ENCODE assay signal across 28 cellular contexts in the genomic region with DNA sequence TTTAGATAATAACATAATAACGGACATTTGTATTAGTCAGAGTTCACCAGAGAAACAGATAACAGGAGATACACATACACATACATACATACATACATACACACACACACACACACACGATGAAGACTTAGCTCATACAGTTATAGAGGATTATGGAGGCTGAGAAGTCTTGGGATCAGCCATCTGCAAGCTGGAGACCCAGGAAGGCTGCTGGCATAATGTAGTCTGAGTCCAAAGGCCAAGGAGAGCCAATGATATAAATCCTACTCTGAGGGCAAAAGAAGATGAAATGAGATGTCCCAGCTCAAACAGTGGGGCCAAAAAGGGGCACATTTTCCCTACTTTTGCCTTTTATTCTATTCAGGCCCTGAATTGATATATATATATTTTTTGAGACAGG.
"Had no signal": no experiment of that assay in that cellular context is flagged by ENCODE, and none has a peak within 500 bp of the region (broad histone marks: within the 10 kb centered on the region; RNA-seq: fewer than 3 reads in every experiment).

No MANE protein-coding gene starts in this region.

- H3K27ac Mint-ChIP-seq: activated CD4-positive, alpha-beta memory T cell treated with anti-CD3 and anti-CD28 coated beads, Interleukin-2, amount 10 ng/mL, durations not matched to agents 7 days and 5 days; activated CD4-positive, alpha-beta T cell treated with anti-CD3 and anti-CD28 coated beads, Interleukin-2, amount 10 ng/mL, durations not matched to agents 7 days and 5 days; activated naive CD4-positive, alpha-beta T cell treated with anti-CD3 and anti-CD28 coated beads, Interleukin-2, amount 10 ng/mL, durations not matched to agents 7 days and 5 days; activated naive CD4-positive, alpha-beta T cell treated with anti-CD3 and anti-CD28 coated beads, Interleukin-2, amount 50 U/mL, for 72 hours; activated naive CD8-positive, alpha-beta T cell treated with anti-CD3 and anti-CD28 coated beads, Interleukin-2, amount 10 ng/mL, durations not matched to agents 7 days and 5 days; activated T-cell treated with anti-CD3 and anti-CD28 coated beads, Interleukin-2, amount 50 U/mL, for 24 hours; activated T-cell treated with anti-CD3 and anti-CD28 coated beads, Interleukin-2, amount 50 U/mL, for 72 hours; effector memory CD8-positive, alpha-beta T cell; T-helper 17 cell; T-helper 2 cell treated with Interferon-gamma antibody and Interleukin-4, amounts not matched to agents 5 μg/mL and 100 μg/mL, for 36 hours had no signal

- H3K4me3 ChIP-seq: ascending aorta, esophagus muscularis mucosa, gastrocnemius medialis, heart left ventricle had no signal

- H3K4me1 ChIP-seq: ascending aorta, esophagus muscularis mucosa, foreskin keratinocyte, gastrocnemius medialis, heart left ventricle had no signal

- H3K27me3 ChIP-seq: ascending aorta, foreskin keratinocyte, gastrocnemius medialis had no signal

- H3K4me1 Mint-ChIP-seq: activated CD4-positive, alpha-beta memory T cell treated with anti-CD3 and anti-CD28 coated beads, Interleukin-2, amount 10 ng/mL, durations not matched to agents 7 days and 5 days; activated CD4-positive, alpha-beta T cell treated with anti-CD3 and anti-CD28 coated beads, Interleukin-2, amount 10 ng/mL, durations not matched to agents 7 days and 5 days; activated naive CD4-positive, alpha-beta T cell treated with anti-CD3 and anti-CD28 coated beads, Interleukin-2, amount 10 ng/mL, durations not matched to agents 7 days and 5 days; activated naive CD8-positive, alpha-beta T cell treated with anti-CD3 and anti-CD28 coated beads, Interleukin-2, amount 10 ng/mL, durations not matched to agents 7 days and 5 days; T-helper 17 cell had no signal

- H3K9me3 Mint-ChIP-seq: activated CD4-positive, alpha-beta memory T cell treated with anti-CD3 and anti-CD28 coated beads, Interleukin-2, amount 10 ng/mL, durations not matched to agents 7 days and 5 days; activated naive CD4-positive, alpha-beta T cell treated with anti-CD3 and anti-CD28 coated beads, Interleukin-2, amount 10 ng/mL, durations not matched to agents 7 days and 5 days; activated naive CD4-positive, alpha-beta T cell treated with anti-CD3 and anti-CD28 coated beads, Interleukin-2, amount 50 U/mL, for 72 hours; activated naive CD8-positive, alpha-beta T cell treated with anti-CD3 and anti-CD28 coated beads, Interleukin-2, amount 10 ng/mL, durations not matched to agents 7 days and 5 days; activated T-cell treated with anti-CD3 and anti-CD28 coated beads, Interleukin-2, amount 50 U/mL, for 24 hours; activated T-cell treated with anti-CD3 and anti-CD28 coated beads, Interleukin-2, amount 50 U/mL, for 72 hours; effector memory CD8-positive, alpha-beta T cell; T-helper 2 cell treated with Interferon-gamma antibody and Interleukin-4, amounts not matched to agents 5 μg/mL and 100 μg/mL, for 36 hours had no signal

- H3K9me3 ChIP-seq: ascending aorta, esophagus muscularis mucosa, gastrocnemius medialis, heart left ventricle had no signal

- H3K4me3 Mint-ChIP-seq: activated CD4-positive, alpha-beta memory T cell treated with anti-CD3 and anti-CD28 coated beads, Interleukin-2, amount 10 ng/mL, durations not matched to agents 7 days and 5 days; activated CD4-positive, alpha-beta T cell treated with anti-CD3 and anti-CD28 coated beads, Interleukin-2, amount 10 ng/mL, durations not matched to agents 7 days and 5 days; activated naive CD4-positive, alpha-beta T cell treated with anti-CD3 and anti-CD28 coated beads, Interleukin-2, amount 10 ng/mL, durations not matched to agents 7 days and 5 days; activated naive CD8-positive, alpha-beta T cell treated with anti-CD3 and anti-CD28 coated beads, Interleukin-2, amount 10 ng/mL, durations not matched to agents 7 days and 5 days; activated T-cell treated with anti-CD3 and anti-CD28 coated beads, Interleukin-2, amount 50 U/mL, for 24 hours; activated T-cell treated with anti-CD3 and anti-CD28 coated beads, Interleukin-2, amount 50 U/mL, for 72 hours; effector memory CD8-positive, alpha-beta T cell; T-helper 17 cell; T-helper 2 cell treated with Interferon-gamma antibody and Interleukin-4, amounts not matched to agents 5 μg/mL and 100 μg/mL, for 36 hours had no signal

- H3K36me3 ChIP-seq: ascending aorta, esophagus muscularis mucosa, gastrocnemius medialis, heart left ventricle had no signal

- DNase-seq: activated CD4-positive, alpha-beta memory T cell treated with anti-CD3 and anti-CD28 coated beads, Interleukin-2, amount 10 ng/mL, durations not matched to agents 7 days and 5 days; activated CD4-positive, alpha-beta T cell treated with anti-CD3 and anti-CD28 coated beads for 1 hour; activated CD4-positive, alpha-beta T cell treated with anti-CD3 and anti-CD28 coated beads for 4 hours; activated CD4-positive, alpha-beta T cell treated with anti-CD3 and anti-CD28 coated beads, Interleukin-2, amount 10 ng/mL, durations not matched to agents 7 days and 5 days; activated CD4-positive, alpha-beta T cell treated with anti-CD3 and anti-CD28 coated beads, Interleukin-2, amount 50 U/mL, for 4 hours; activated CD4-positive, CD25-positive, alpha-beta regulatory T cell; activated CD8-positive, alpha-beta memory T cell treated with anti-CD3 and anti-CD28 coated beads, Interleukin-2, amount 50 U/mL, for 48 hours; activated gamma-delta T cell; activated naive CD4-positive, alpha-beta T cell; activated naive CD4-positive, alpha-beta T cell treated with anti-CD3 and anti-CD28 coated beads, Interleukin-2, amount 10 ng/mL, durations not matched to agents 7 days and 5 days; activated naive CD8-positive, alpha-beta T cell treated with anti-CD3 and anti-CD28 coated beads, Interleukin-2, amount 10 ng/mL, durations not matched to agents 7 days and 5 days; activated T-cell treated with anti-CD3 and anti-CD28 coated beads for 4 hours; activated T-cell treated with anti-CD3 and anti-CD28 coated beads, Interleukin-2, amount 50 U/mL, for 24 hours; activated T-cell treated with anti-CD3 and anti-CD28 coated beads, Interleukin-2, amount 50 U/mL, for 72 hours; cortex of kidney; effector CD4-positive, alpha-beta T cell; effector memory CD8-positive, alpha-beta T cell; gastrocnemius medialis; glutamatergic neuron; heart left ventricle; T-helper 17 cell; T1000 had no signal

- ATAC-seq: activated naive CD4-positive, alpha-beta T cell treated with anti-CD3 and anti-CD28 coated beads, Interleukin-2, amount 50 U/mL, for 72 hours; activated T-cell treated with anti-CD3 and anti-CD28 coated beads, Interleukin-2, amount 50 U/mL, for 72 hours; effector memory CD8-positive, alpha-beta T cell; gastrocnemius medialis; heart left ventricle; T-helper 17 cell had no signal

- H3K36me3 Mint-ChIP-seq: activated naive CD4-positive, alpha-beta T cell treated with anti-CD3 and anti-CD28 coated beads, Interleukin-2, amount 10 ng/mL, durations not matched to agents 7 days and 5 days; activated naive CD8-positive, alpha-beta T cell treated with anti-CD3 and anti-CD28 coated beads, Interleukin-2, amount 10 ng/mL, durations not matched to agents 7 days and 5 days had no signal

- FAIRE-seq: colon had no signal

- H3K27ac ChIP-seq: ascending aorta, esophagus muscularis mucosa, foreskin keratinocyte, gastrocnemius medialis, heart left ventricle had no signal
